Comparison of ENCODE assay signal across 28 cellular contexts in the genomic region with DNA sequence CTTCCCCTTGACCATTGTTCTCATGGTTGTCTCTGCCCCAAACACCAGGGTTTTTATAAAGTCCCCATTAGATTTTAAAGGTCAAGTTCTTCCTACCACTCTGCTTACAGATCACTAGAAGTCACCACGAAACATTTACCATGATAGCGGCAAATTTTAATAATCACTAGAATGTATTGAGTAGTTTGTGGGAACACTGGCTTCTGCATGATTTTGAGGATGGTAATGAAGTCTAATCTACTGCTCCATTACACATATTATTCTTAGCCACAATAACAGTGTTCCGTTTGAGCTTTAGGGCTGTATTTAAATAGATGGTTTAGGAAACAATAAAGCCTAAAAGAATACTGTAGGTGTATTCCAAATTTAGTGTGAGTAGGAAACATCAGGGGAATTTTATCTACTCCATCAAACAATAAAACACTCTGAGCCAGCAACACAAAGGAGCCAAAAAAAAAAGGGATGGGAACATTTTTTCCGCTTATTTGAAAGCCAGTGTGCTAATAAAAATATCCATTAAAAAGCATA.
"Had no signal": no experiment of that assay in that cellular context is flagged by ENCODE, and none has a peak within 500 bp of the region (broad histone marks: within the 10 kb centered on the region; RNA-seq: fewer than 3 reads in every experiment).

No MANE protein-coding gene starts in this region.

- H3K27ac Mint-ChIP-seq: activated naive CD8-positive, alpha-beta T cell treated with anti-CD3 and anti-CD28 coated beads, Interleukin-2, amount 10 ng/mL, durations not matched to agents 7 days and 5 days; nephron progenitor cell; progenitor cell of endocrine pancreas; stimulated activated memory B cell treated with anti-CD40 and anti-IgM and Interleukin-4, amounts not matched to agents 10 μg/mL and 1 μg/mL and 100 μg/mL, for 72 hours; T-helper 1 cell treated with Interleukin-12 subunit alpha and Interleukin-12 subunit beta and Interleukin-4 antibody, amounts not matched to agents 30 μg/mL and 1 μg/mL, for 36 hours had no signal

- H3K36me3 ChIP-seq: gastroesophageal sphincter, lower lobe of right lung, neutrophil, ovary, tibial nerve had no signal

- DNase-seq: activated CD4-positive, alpha-beta T cell treated with anti-CD3 and anti-CD28 coated beads for 4 hours; activated CD4-positive, alpha-beta T cell treated with anti-CD3 and anti-CD28 coated beads, Interleukin-2, amount 50 U/mL, for 4 hours; activated CD8-positive, alpha-beta memory T cell treated with anti-CD3 and anti-CD28 coated beads, Interleukin-2, amount 50 U/mL, for 4 hours; activated naive CD4-positive, alpha-beta T cell; activated naive CD8-positive, alpha-beta T cell treated with anti-CD3 and anti-CD28 coated beads, Interleukin-2, amount 10 ng/mL, durations not matched to agents 7 days and 5 days; activated T-cell treated with anti-CD3 and anti-CD28 coated beads, Interleukin-2, amount 50 U/mL, for 1 hour; amygdala; central memory CD4-positive, alpha-beta T cell; effector CD8-positive, alpha-beta T cell; immature natural killer cell; kidney; lower lobe of right lung; mesenchymal stem cell; nephron progenitor cell; ovary; SK-N-SH; stimulated activated CD4-positive, alpha-beta T cell treated with anti-CD3 and anti-CD28 coated beads, Interleukin-4, amount 100 ng/mL, for 24 hours; SW 1271; T-helper 9 cell had no signal

- H3K9me3 Mint-ChIP-seq: immature natural killer cell; stimulated activated memory B cell treated with anti-CD40 and anti-IgM and Interleukin-4, amounts not matched to agents 10 μg/mL and 1 μg/mL and 100 μg/mL, for 72 hours; T-helper 1 cell treated with Interleukin-12 subunit alpha and Interleukin-12 subunit beta and Interleukin-4 antibody, amounts not matched to agents 30 μg/mL and 1 μg/mL, for 36 hours had no signal

- H3K36me3 Mint-ChIP-seq: immature natural killer cell had no signal

- H3K4me1 ChIP-seq: lower lobe of right lung had no signal

- H3K4me3 ChIP-seq: gastroesophageal sphincter, lower lobe of right lung, ovary, skin epidermis, tibial nerve had no signal

- H3K27ac ChIP-seq: gastroesophageal sphincter, lower lobe of right lung, neutrophil, ovary, skin epidermis, tibial nerve, VCaP had no signal

- H3K27me3 Mint-ChIP-seq: activated naive CD8-positive, alpha-beta T cell treated with anti-CD3 and anti-CD28 coated beads, Interleukin-2, amount 10 ng/mL, durations not matched to agents 7 days and 5 days; progenitor cell of endocrine pancreas; stimulated activated memory B cell treated with anti-CD40 and anti-IgM and Interleukin-4, amounts not matched to agents 10 μg/mL and 1 μg/mL and 100 μg/mL, for 72 hours had no signal

- H3K4me2 ChIP-seq: SK-N-SH had no signal

- H3K27me3 ChIP-seq: gastroesophageal sphincter, neutrophil, ovary, tibial nerve had no signal

- H3K9me3 ChIP-seq: gastroesophageal sphincter, lower lobe of right lung, neutrophil, ovary, SK-N-SH, tibial nerve had no signal

- H3K4me3 Mint-ChIP-seq: activated naive CD8-positive, alpha-beta T cell treated with anti-CD3 and anti-CD28 coated beads, Interleukin-2, amount 10 ng/mL, durations not matched to agents 7 days and 5 days; immature natural killer cell; nephron progenitor cell; stimulated activated memory B cell treated with anti-CD40 and anti-IgM and Interleukin-4, amounts not matched to agents 10 μg/mL and 1 μg/mL and 100 μg/mL, for 72 hours; T-helper 1 cell treated with Interleukin-12 subunit alpha and Interleukin-12 subunit beta and Interleukin-4 antibody, amounts not matched to agents 30 μg/mL and 1 μg/mL, for 36 hours had no signal

- ATAC-seq: gastroesophageal sphincter; lower lobe of right lung; sciatic nerve; stimulated activated memory B cell treated with anti-CD40 and anti-IgM and Interleukin-4, amounts not matched to agents 10 μg/mL and 1 μg/mL and 100 μg/mL, for 72 hours had no signal
